In the genomic region with DNA sequence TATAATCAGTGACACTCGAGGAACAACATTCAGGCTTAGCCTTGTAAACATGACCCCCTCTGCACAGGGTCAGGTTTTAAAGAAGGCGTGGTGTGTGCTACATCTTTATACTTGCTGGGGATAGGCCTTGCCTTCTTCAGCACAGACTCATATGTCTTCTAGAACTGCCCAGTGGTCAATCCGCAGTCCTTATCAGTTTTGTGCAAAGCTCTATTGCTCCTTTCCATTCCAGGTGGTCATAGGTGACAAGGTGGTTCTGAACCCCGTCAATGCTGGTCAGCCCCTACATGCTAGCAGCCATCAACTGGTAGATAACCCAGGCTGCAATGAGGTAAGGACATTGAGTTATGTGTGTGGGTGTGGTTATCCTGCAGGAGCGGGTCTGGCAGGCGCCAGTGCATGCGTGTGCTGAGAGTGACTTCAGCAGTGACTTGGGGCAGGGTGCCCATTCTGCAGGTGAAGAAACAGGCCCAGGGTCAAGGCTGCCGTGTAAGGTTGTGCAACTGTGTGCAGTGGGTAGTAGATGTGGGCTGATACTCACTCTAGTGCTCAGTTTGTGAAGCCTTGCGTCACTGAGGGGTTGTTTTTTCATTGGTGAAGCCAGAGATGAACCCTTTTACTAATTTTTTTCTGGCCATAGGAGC, we compare ENCODE assay signal across 19 cellular contexts.
DNase-seq lines count a peak whose midpoint lies in the region; ATAC-seq, FAIRE-seq and TF ChIP-seq lines count a peak whose summit lies in the region.
"Had no signal": no experiment of that assay in that cellular context is flagged by ENCODE, and none has a peak within 500 bp of the region (broad histone marks: within the 10 kb centered on the region; RNA-seq: fewer than 3 reads in every experiment).

No MANE protein-coding gene starts in this region.

- H4K8ac ChIP-seq in IMR-90 (ENCODE audit: low read depth in 2 of 2, low read length in 2 of 2) (no peak overlapping the region), trophoblast cell (ENCODE audit: low read depth, low read length) (no peak overlapping the region)

- no peaks in the 10 kb centered on the region for H3K79me1 ChIP-seq in IMR-90 (ENCODE audit: low read depth in 1 of 2, low read length in 2 of 2)
- H3K79me1 ChIP-seq in trophoblast cell (ENCODE audit: low read length), result no peaks in the 10 kb centered on the region

- H3K56ac ChIP-seq in IMR-90 (ENCODE audit: extremely low read depth, insufficient read depth, low read length), result no peak overlapping the region

- H3K27ac ChIP-seq in IMR-90 (ENCODE audit: insufficient read depth, low read length) (no peak overlapping the region), body of pancreas (no peak overlapping the region), trophoblast cell (ENCODE audit: low read depth, low read length) (no peak overlapping the region), small intestine (ENCODE audit: low read depth in 1 of 2, low read length in 1 of 2) (no peak overlapping the region)
- H3K27ac ChIP-seq: BLaER1 treated with 17β-estradiol and CSF1 and Interleukin-3, amounts not matched to agents 10 nM and 100 nM; KMS-11 had no signal

- POLR2A ChIA-PET in IMR-90 (lab: Charles Lee; ENCODE audit: unreplicated experiment), result no interaction called here

- H4K91ac ChIP-seq in IMR-90 (ENCODE audit: insufficient read depth, low read depth, low read length) (no peak overlapping the region), trophoblast cell (ENCODE audit: low read depth, low read length) (no peak overlapping the region)

- no peaks in the 10 kb centered on the region for H3K27me3 ChIP-seq in IMR-90 (ENCODE audit: control insufficient read depth, insufficient read depth, low read length)
- H3K27me3 ChIP-seq in body of pancreas, result no peaks in the 10 kb centered on the region
- H3K27me3 ChIP-seq in trophoblast cell (ENCODE audit: insufficient read depth, low read length), result no peaks in the 10 kb centered on the region
- H3K27me3 ChIP-seq in small intestine (ENCODE audit: control insufficient read depth in 2 of 2, insufficient read depth in 2 of 2, low read length in 2 of 2), result no peaks in the 10 kb centered on the region
- H3K27me3 ChIP-seq: BLaER1 treated with 17β-estradiol and CSF1 and Interleukin-3, amounts not matched to agents 10 nM and 100 nM had no signal

- no peaks in the 10 kb centered on the region for H3K4me1 ChIP-seq in IMR-90 (ENCODE audit: control insufficient read depth, insufficient read depth, low read length)
- no peaks in the 10 kb centered on the region for H3K4me1 ChIP-seq in body of pancreas
- H3K4me1 ChIP-seq in trophoblast cell (ENCODE audit: control insufficient read depth in 1 of 2, insufficient read depth in 2 of 2, low read length in 2 of 2), result no peaks in the 10 kb centered on the region
- H3K4me1 ChIP-seq in small intestine (ENCODE audit: control insufficient read depth in 2 of 2, insufficient read depth in 1 of 2, low read depth in 1 of 2, low read length in 1 of 2), result no peaks in the 10 kb centered on the region
- H3K4me1 ChIP-seq: BLaER1 treated with 17β-estradiol and CSF1 and Interleukin-3, amounts not matched to agents 10 nM and 100 nM had no signal

- no peak overlapping the region for H3K4me2 ChIP-seq in IMR-90 (ENCODE audit: low read depth, low read length)
- no peak overlapping the region for H3K4me2 ChIP-seq in trophoblast cell (ENCODE audit: low read length)
- H3K4me2 ChIP-seq: BLaER1 treated with 17β-estradiol and CSF1 and Interleukin-3, amounts not matched to agents 10 nM and 100 nM; GM23338; KMS-11 had no signal

- H3K23ac ChIP-seq in IMR-90 (ENCODE audit: low read depth, low read length), result no peak overlapping the region
- peak overlapping the region; percentile 30 for H3K23ac ChIP-seq in trophoblast cell (ENCODE audit: low read length)

- BruUV-seq in IMR-90 (replicated peaks; lab: Mats Ljungman, UMichigan), result no TSS peak

- no peaks in the 10 kb centered on the region for H3K9me1 ChIP-seq in IMR-90 (ENCODE audit: insufficient read depth, low read length)

- H4K20me1 ChIP-seq in IMR-90 (ENCODE audit: insufficient read depth, low read length), result no peaks in the 10 kb centered on the region
- H4K20me1 ChIP-seq: BLaER1 treated with 17β-estradiol and CSF1 and Interleukin-3, amounts not matched to agents 10 nM and 100 nM had no signal

- no peak for TF ChIP-seq CTCF in IMR-90 (conservative IDR thresholded peaks at IDR 0.05; ENCODE audit: low read depth, low read length)
- no peak for TF ChIP-seq CTCF in body of pancreas (IDR thresholded peaks at IDR 0.05)

- H3K9ac ChIP-seq in IMR-90 (ENCODE audit: low read depth, low read length) (no peak overlapping the region), trophoblast cell (ENCODE audit: low read length) (no peak overlapping the region)
- H3K9ac ChIP-seq: BLaER1 treated with 17β-estradiol and CSF1 and Interleukin-3, amounts not matched to agents 10 nM and 100 nM; KMS-11 had no signal

- DNase-seq in IMR-90 (no peak), OCI-M1 (lab: John Stamatoyannopoulos, UW) (peak; percentile 15), body of pancreas (peak; percentile 23 to 38 (median 28)), trophoblast cell (no peak), small intestine (no peak), NCI-H524 (lab: John Stamatoyannopoulos, UW) (no peak)
- DNase-seq: CD8-positive, alpha-beta memory T cell; NCI-H1092 treated with DMSO at 0.1 percent for 48 hours; NCI-H146; NCI-H2081 treated with DMSO at 0.1 percent for 48 hours; NCI-H510A treated with DMSO at 0.1 percent for 48 hours; NCI-H82; PC-3 had no signal

- CTCF ChIA-PET in IMR-90 (lab: Yijun Ruan, JAX), result no interaction called here

- H2BK120ac ChIP-seq in IMR-90 (ENCODE audit: low read depth, low read length) (no peak overlapping the region), trophoblast cell (ENCODE audit: insufficient read depth, low read length, poor library complexity) (no peak overlapping the region)

- WGBS in IMR-90 (ENCODE audit: extremely low coverage in 2 of 2, insufficient read length in 1 of 2), 2 experiments, result 86% methylated on average over 4 of the region's 9 CpGs; no CpG with 5 or more reads in 1 of the 2 experiments
- WGBS in body of pancreas, 2 donors, result 71 to 79% methylated on average over 9 of the region's 9 CpGs
- no CpG with 5 or more reads among the region's 9 CpGs for WGBS in trophoblast cell (ENCODE audit: extremely low coverage, insufficient coverage, insufficient read length)
- WGBS in small intestine, 3 donors, result 76 to 88% (median 84%) methylated on average over 9 of the region's 9 CpGs

- intact Hi-C loops in IMR-90 (cut with micrococcal nuclease) (no loop called here), body of pancreas (cut with DNase I) (no loop called here)

- H3K4ac ChIP-seq in IMR-90 (ENCODE audit: low read depth, low read length) (no peak overlapping the region), trophoblast cell (ENCODE audit: low read depth, low read length) (no peak overlapping the region)

- H2AK5ac ChIP-seq in IMR-90 (ENCODE audit: low read depth, low read length) (no peak overlapping the region), trophoblast cell (ENCODE audit: low read length) (no peak overlapping the region)

- no peak overlapping the region for H2BK12ac ChIP-seq in trophoblast cell (ENCODE audit: low read length)

- no peak for ATAC-seq in IMR-90 (ENCODE audit: low read depth)
- peak; percentile 74 for ATAC-seq in body of pancreas
- ATAC-seq in HG03135 (IDR thresholded peaks at IDR 0.05; ENCODE audit: unreplicated experiment), result no peak
- ATAC-seq: GM23338, HCT116, PC-3 had no signal

- no peak overlapping the region for H2BK15ac ChIP-seq in IMR-90 (ENCODE audit: low read depth, low read length)

- no peaks in the 10 kb centered on the region for H3K36me3 ChIP-seq in IMR-90 (ENCODE audit: control insufficient read depth, insufficient read depth, low read length)
- no peaks in the 10 kb centered on the region for H3K36me3 ChIP-seq in body of pancreas (replicated peaks in 1 of 2; ENCODE audit: insufficient read depth in 1 of 2, low read depth in 2 of 2)
- H3K36me3 ChIP-seq in trophoblast cell (ENCODE audit: control insufficient read depth in 1 of 2, insufficient read depth in 2 of 2, low read length in 2 of 2), result no peaks in the 10 kb centered on the region
- H3K36me3 ChIP-seq in small intestine (ENCODE audit: control insufficient read depth in 2 of 2, insufficient read depth in 2 of 2, low read length in 2 of 2), result peaks cover 0 to 2% of the 10 kb centered on the region in 2 donors

- H3K18ac ChIP-seq in IMR-90 (ENCODE audit: low read depth, low read length) (no peak overlapping the region), trophoblast cell (ENCODE audit: low read length) (no peak overlapping the region)

- no peak for TF ChIP-seq POLR2A in IMR-90 (IDR thresholded peaks at IDR 0.05; ENCODE audit: low read depth, low read length)
- TF ChIP-seq POLR2A in body of pancreas (IDR thresholded peaks at IDR 0.05), result no peak

- in situ Hi-C loops in IMR-90 (cut with MboI; ENCODE audit: low sequenced_read_pairs), result no loop called here

- H4K12ac ChIP-seq in trophoblast cell (ENCODE audit: low read depth, low read length), result no peak overlapping the region

- no peaks in the 10 kb centered on the region for H3K79me2 ChIP-seq in trophoblast cell (ENCODE audit: control insufficient read depth, insufficient read depth, low read length, poor library complexity)

- H3K4me3 ChIP-seq in IMR-90 (ENCODE audit: insufficient read depth, low read depth, low read length), result no peak overlapping the region
- no peak overlapping the region for H3K4me3 ChIP-seq in body of pancreas
- no peak overlapping the region for H3K4me3 ChIP-seq in trophoblast cell (ENCODE audit: low read depth, low read length)
- no peak overlapping the region for H3K4me3 ChIP-seq in small intestine (ENCODE audit: low read depth in 1 of 2, low read length in 2 of 2)
- H3K4me3 ChIP-seq: BLaER1 treated with 17β-estradiol and CSF1 and Interleukin-3, amounts not matched to agents 10 nM and 100 nM; GM23338 had no signal

- no peak overlapping the region for H2BK5ac ChIP-seq in IMR-90 (ENCODE audit: low read depth, low read length, poor library complexity, severe bottlenecking)
- H2BK5ac ChIP-seq in trophoblast cell (ENCODE audit: low read depth, low read length, poor library complexity), result no peak overlapping the region

- H3K9me3 ChIP-seq in IMR-90 (ENCODE audit: control insufficient read depth, insufficient read depth, low read length) (no peaks in the 10 kb centered on the region), body of pancreas (no peaks in the 10 kb centered on the region), trophoblast cell (ENCODE audit: insufficient read depth, low read depth, low read length) (peaks cover 2% of the 10 kb centered on the region), small intestine (ENCODE audit: control insufficient read depth, low read depth) (no peaks in the 10 kb centered on the region)

- H2AFZ ChIP-seq in IMR-90 (replicated peaks; ENCODE audit: low read length, poor library complexity), result no peak overlapping the region
- no peak overlapping the region for H2AFZ ChIP-seq in trophoblast cell (ENCODE audit: insufficient read depth, low read length, poor library complexity)
- H2AFZ ChIP-seq: GM23338 had no signal

- H2AK9ac ChIP-seq in IMR-90 (replicated peaks; ENCODE audit: low read depth, low read length, poor library complexity), result peak overlapping the region; percentile 38

- FAIRE-seq in small intestine (lab: Jason Lieb, UNC), result no peak
- FAIRE-seq: GM12892 had no signal

- no peak overlapping the region for H4K5ac ChIP-seq in IMR-90 (ENCODE audit: low read depth, low read length)

- H3K14ac ChIP-seq in IMR-90 (replicated peaks; ENCODE audit: low read depth, low read length), result no peak overlapping the region
- H3K14ac ChIP-seq in trophoblast cell (ENCODE audit: low read length), result no peak overlapping the region

- no peak for TF ChIP-seq RAD21 in IMR-90 (IDR thresholded peaks at IDR 0.05; ENCODE audit: low read length)

- no peak overlapping the region for H2BK20ac ChIP-seq in IMR-90 (ENCODE audit: low read depth, low read length)

- dilution Hi-C loops in IMR-90 (cut with HindIII; ENCODE audit: low sequenced_read_pairs, unreplicated experiment), result no loop called here

Comparison
In these comparisons a context has a peak if more than half of its experiments do, and no peak if none do; other contexts are left out.
1. DNase-seq: peak in OCI-M1 (single experiment) and body of pancreas (4 of 4); none in IMR-90 (single experiment), trophoblast cell (0 of 2), small intestine (single experiment) and NCI-H524 (0 of 2).